9 cellular contexts compared by ENCODE assay signal in the genomic region with DNA sequence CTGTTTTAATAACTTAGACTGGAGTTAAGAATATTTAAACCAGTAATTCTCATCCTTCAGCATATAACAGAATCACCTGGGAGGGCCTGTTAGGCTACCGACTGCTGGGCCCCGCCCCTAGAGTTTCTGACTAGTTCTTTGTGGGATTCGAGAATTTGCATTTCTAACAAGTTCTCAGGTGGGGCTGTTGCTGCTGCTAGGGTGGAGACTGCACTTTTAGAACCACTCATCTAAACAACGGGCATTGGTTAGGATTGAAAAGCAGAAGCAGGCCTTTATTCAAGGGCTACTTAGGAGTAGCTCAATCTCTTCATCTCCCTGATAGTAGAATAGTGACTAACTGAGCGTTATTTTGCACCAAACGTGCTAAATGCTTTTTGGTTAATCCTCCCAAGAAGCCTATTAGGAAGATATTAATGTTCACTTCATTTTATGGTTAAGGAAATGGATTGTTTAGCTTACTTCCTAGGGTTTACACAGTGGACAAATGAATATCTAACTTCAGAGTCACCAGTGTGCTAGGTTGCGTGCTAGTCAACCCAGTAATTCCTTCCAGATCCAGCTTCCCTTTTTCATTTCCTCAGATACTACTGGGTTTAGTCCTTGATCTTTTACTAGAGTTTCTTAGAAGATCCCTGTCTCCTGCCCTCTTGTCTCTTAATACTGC. TPM values are rescaled to one million over a fixed set of nuclear protein-coding genes. Genes with fewer than 3 reads are reported as not detected.
A peak's percentile ranks its signal among the peaks of the same experiment; 100 is the strongest.
DNase-seq lines count a peak whose midpoint lies in the region; ATAC-seq and TF ChIP-seq lines count a peak whose summit lies in the region.
"Had no signal": no experiment of that assay in that cellular context is flagged by ENCODE, and none has a peak within 500 bp of the region (broad histone marks: within the 10 kb centered on the region; RNA-seq: fewer than 3 reads in every experiment).

No MANE protein-coding gene starts in this region.

- TF ChIP-seq CTCF in foreskin keratinocyte (conservative IDR thresholded peaks at IDR 0.05) = no peak

- H3K27ac ChIP-seq in foreskin keratinocyte = no peak overlapping the region

- H3K4me1 ChIP-seq in foreskin keratinocyte = no peaks in the 10 kb centered on the region

- H3K4me3 Mint-ChIP-seq in activated T-cell treated with anti-CD3 and anti-CD28 coated beads, Interleukin-2, amount 50 U/mL, for 4 hours = no peak overlapping the region

- peaks cover 27% of the 10 kb centered on the region for H3K36me3 Mint-ChIP-seq in activated T-cell treated with anti-CD3 and anti-CD28 coated beads, Interleukin-2, amount 50 U/mL, for 4 hours (ENCODE audit: insufficient read depth)

- intact Hi-C loops in sciatic nerve (cut with DNase I) = no loop called here

- H3K4me1 Mint-ChIP-seq in activated T-cell treated with anti-CD3 and anti-CD28 coated beads, Interleukin-2, amount 50 U/mL, for 4 hours (ENCODE audit: low read depth) = peaks cover 4% of the 10 kb centered on the region

- no peak for DNase-seq in foreskin keratinocyte
- DNase-seq in stimulated activated CD4-positive, alpha-beta T cell treated with anti-CD3 and anti-CD28 coated beads, Interleukin-15, amount 100 ng/mL, for 24 hours = no peak
- no peak for DNase-seq in DMS79 (lab: John Stamatoyannopoulos, UW)
- no peak for DNase-seq in activated T-cell treated with anti-CD3 and anti-CD28 coated beads, Interleukin-2, amount 50 U/mL, for 4 hours
- DNase-seq in sciatic nerve (ENCODE audit: low spot score) = no peak
- DNase-seq: NCI-H524 had no signal

- ATAC-seq in GM18508 (IDR thresholded peaks at IDR 0.05; ENCODE audit: insufficient read depth, unreplicated experiment) (peak; percentile 82), GM21786 (IDR thresholded peaks at IDR 0.05; ENCODE audit: unreplicated experiment) (peak; percentile 96), HG03571 (IDR thresholded peaks at IDR 0.05; ENCODE audit: unreplicated experiment) (peak; percentile 88), foreskin keratinocyte (peak; percentile 69), sciatic nerve (no peak)
- ATAC-seq in activated T-cell treated with anti-CD3 and anti-CD28 coated beads, Interleukin-2, amount 50 U/mL, for 4 hours = no peak

- H3K27me3 Mint-ChIP-seq in activated T-cell treated with anti-CD3 and anti-CD28 coated beads, Interleukin-2, amount 50 U/mL, for 4 hours (ENCODE audit: low read depth) = no peaks in the 10 kb centered on the region

- no peaks in the 10 kb centered on the region for H3K9me3 Mint-ChIP-seq in activated T-cell treated with anti-CD3 and anti-CD28 coated beads, Interleukin-2, amount 50 U/mL, for 4 hours

- H3K27me3 ChIP-seq in foreskin keratinocyte = no peaks in the 10 kb centered on the region

RNA-seq across cellular contexts. Expression of a gene that starts 31.1 kb away (rescaled TPM):
- total RNA-seq in foreskin keratinocyte = 127 and 148 TPM in 2 replicates
- 68.0 and 92.2 TPM in 2 replicates for polyA plus RNA-seq in foreskin keratinocyte
- total RNA-seq in activated T-cell treated with anti-CD3 and anti-CD28 coated beads, Interleukin-2, amount 50 U/mL, for 4 hours = 10 to 100 TPM; 25.3 to 31.0 (median 27.7) TPM
- total RNA-seq in sciatic nerve = 70.9 TPM

RNA-seq across cellular contexts. Expression of a gene that starts 32.8 kb away (rescaled TPM):
- 68.0 and 72.3 TPM in 2 replicates for total RNA-seq in foreskin keratinocyte
- polyA plus RNA-seq in foreskin keratinocyte = 11.0 and 12.5 TPM in 2 replicates
- 10 to 100 TPM; 71.6 to 74.2 (median 73.6) TPM for total RNA-seq in activated T-cell treated with anti-CD3 and anti-CD28 coated beads, Interleukin-2, amount 50 U/mL, for 4 hours
- 37.4 TPM for total RNA-seq in sciatic nerve

Comparison
In these comparisons a context has a peak if more than half of its experiments do, and no peak if none do; other contexts are left out.
1. ATAC-seq: peak in GM18508 (single experiment), GM21786 (single experiment), HG03571 (single experiment) and foreskin keratinocyte (single experiment); none in activated T-cell treated with anti-CD3 and anti-CD28 coated beads, Interleukin-2, amount 50 U/mL, for 4 hours (0 of 2) and sciatic nerve (single experiment).